In genomic region chr20:56440346-56441007, GRCh38 we compare ENCODE assay signal across 8 cellular contexts. TPM values are rescaled to one million over a fixed set of nuclear protein-coding genes. Genes with fewer than 3 reads are reported as not detected.
DNase-seq lines count a peak whose midpoint lies in the region; ATAC-seq, FAIRE-seq and TF ChIP-seq lines count a peak whose summit lies in the region.

No MANE protein-coding gene starts in this region.

- TF ChIP-seq CTCF in neural crest cell (conservative IDR thresholded peaks at IDR 0.05), result no peak

- H3K27ac ChIP-seq in caudate nucleus (ENCODE audit: low read depth, low read length), result no peak overlapping the region

- DNase-seq in GM12891 (ENCODE audit: insufficient read length, low spot score) (no peak), activated T-cell treated with anti-CD3 and anti-CD28 coated beads for 4 hours (peak; percentile 21), neural crest cell (ENCODE audit: low read depth, low spot score) (no peak), NCI-H2171 (lab: John Stamatoyannopoulos, UW) (no peak), caudate nucleus (lab: John Stamatoyannopoulos, UW) (no peak), NCI-H526 (lab: John Stamatoyannopoulos, UW) (no peak)

- no peak overlapping the region for H3K4me3 Mint-ChIP-seq in neural crest cell

- H3K4me1 Mint-ChIP-seq in neural crest cell, result no peaks in the 10 kb centered on the region

- ATAC-seq in HG02884 (IDR thresholded peaks at IDR 0.05; ENCODE audit: unreplicated experiment), result peak; percentile 74
- ATAC-seq in HG03097 (IDR thresholded peaks at IDR 0.05; ENCODE audit: low FRiP score, unreplicated experiment), result no peak

- no peaks in the 10 kb centered on the region for H3K36me3 Mint-ChIP-seq in neural crest cell (ENCODE audit: low read depth)

- no peaks in the 10 kb centered on the region for H3K27me3 Mint-ChIP-seq in neural crest cell (ENCODE audit: low read depth)

- no peaks in the 10 kb centered on the region for H3K9me3 Mint-ChIP-seq in neural crest cell

- peak overlapping the region; percentile 59 for H3K27ac Mint-ChIP-seq in neural crest cell (ENCODE audit: unreplicated experiment)

- TF ChIP-seq POLR2A in GM12891 (IDR thresholded peaks at IDR 0.05; ENCODE audit: low read depth, low read length), result no peak

- peak; percentile 13 for FAIRE-seq in GM12891 (lab: Jason Lieb, UNC)

TF ChIP-seq in GM12891, 5 proteins besides CTCF, POLR2A, EP300 and RAD21:
- TF ChIP-seq SPI1 (IDR thresholded peaks at IDR 0.05; ENCODE audit: low read depth, low read length), result no peak
- no peak for TF ChIP-seq TAF1 (IDR thresholded peaks at IDR 0.05; ENCODE audit: low read depth, low read length)
- no peak for TF ChIP-seq PAX5 (IDR thresholded peaks at IDR 0.05; ENCODE audit: insufficient read depth, low read length, severe bottlenecking)
- TF ChIP-seq POLR2AphosphoS5 (IDR thresholded peaks at IDR 0.05; ENCODE audit: low read depth, low read length), result no peak
- no peak for TF ChIP-seq POU2F2 (IDR thresholded peaks at IDR 0.05; ENCODE audit: low read depth, low read length)

RNA-seq across cellular contexts. Expression of gene RTF2, which starts 27.9 kb away (rescaled TPM):
- 77.5 TPM for polyA plus RNA-seq in GM12891 (2012; ENCODE audit: low read depth, missing spikeins)
- 70.7 and 75.3 TPM in 2 replicates for total RNA-seq in neural crest cell

RNA-seq across cellular contexts. Expression of gene CASS4, which starts 28.4 kb away (rescaled TPM):
- 0.58 TPM for polyA plus RNA-seq in GM12891 (2012; ENCODE audit: low read depth, missing spikeins)
- total RNA-seq in neural crest cell, result 0.14 and 0.16 TPM in 2 replicates

RNA-seq across cellular contexts. Expression of gene CSTF1, which starts 48.0 kb away (rescaled TPM):
- polyA plus RNA-seq in GM12891 (2012; ENCODE audit: low read depth, missing spikeins), result 26.7 TPM
- 51.9 and 52.7 TPM in 2 replicates for total RNA-seq in neural crest cell

RNA-seq across cellular contexts. Expression of gene AURKA, which starts 48.5 kb away (rescaled TPM):
- 30.3 TPM for polyA plus RNA-seq in GM12891 (2012; ENCODE audit: low read depth, missing spikeins)
- 60.3 and 65.2 TPM in 2 replicates for total RNA-seq in neural crest cell
